8 cellular contexts compared by ENCODE assay signal in the genomic region with DNA sequence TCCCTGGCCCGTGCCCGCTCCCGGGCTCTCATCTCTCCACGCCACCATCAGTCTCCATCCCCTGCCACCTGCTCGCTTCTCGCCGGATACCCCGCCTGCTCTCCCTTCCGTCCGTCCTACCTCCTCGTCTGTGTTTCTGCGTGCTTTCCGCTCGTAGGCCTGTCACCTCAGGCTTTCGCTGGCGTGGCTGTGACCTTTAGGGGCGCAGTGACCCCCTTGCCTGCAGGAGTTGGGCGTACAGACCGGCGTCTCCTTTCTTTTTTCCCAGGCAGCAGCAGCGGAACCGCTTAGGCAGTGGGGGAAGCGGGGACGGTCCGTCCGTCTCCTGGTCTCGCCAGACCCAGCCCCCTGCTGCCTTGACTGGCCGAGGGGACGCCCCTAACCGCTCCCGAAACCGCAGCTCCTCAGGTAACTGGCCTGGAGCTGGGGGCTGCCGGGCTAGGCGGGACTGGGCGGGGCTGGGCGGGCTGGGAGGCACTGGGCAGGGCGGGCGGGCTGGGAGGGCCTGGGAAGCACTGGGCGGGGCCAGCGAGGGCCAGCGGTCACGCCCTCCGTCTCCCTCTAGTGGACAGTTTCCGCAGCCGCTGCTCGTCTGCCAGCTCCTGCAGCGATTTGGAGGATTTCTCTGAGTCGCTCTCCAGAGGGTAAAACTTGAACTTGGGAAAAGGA. TPM values are rescaled to one million over a fixed set of nuclear protein-coding genes. Genes with fewer than 3 reads are reported as not detected.
A peak's percentile ranks its signal among the peaks of the same experiment; 100 is the strongest.
DNase-seq lines count a peak whose midpoint lies in the region; ATAC-seq and TF ChIP-seq lines count a peak whose summit lies in the region.

No MANE protein-coding gene starts in this region.

- ATAC-seq in HG02759 (IDR thresholded peaks at IDR 0.05; ENCODE audit: unreplicated experiment) = peak; percentile 70
- peak; percentile 86 for ATAC-seq in left lung
- no peak for ATAC-seq in GM19395 (IDR thresholded peaks at IDR 0.05; ENCODE audit: unreplicated experiment)

- intact Hi-C loops in Calu3 (cut with micrococcal nuclease; ENCODE audit: unreplicated experiment) = no loop called here
- intact Hi-C loops in left lung (cut with DNase I) = no loop called here

- DNase-seq in Calu3 (peak; percentile 93), NCI-H2196 treated with DMSO at 0.1 percent for 48 hours (lab: John Stamatoyannopoulos, UW; ENCODE audit: unreplicated experiment) (peak; percentile 65), coronary artery (ENCODE audit: low spot score) (peak; percentile 84), left lung (peak; percentile 86 to 95)
- peak; percentile 87 for DNase-seq in activated CD4-positive, alpha-beta T cell treated with anti-CD3 and anti-CD28 coated beads for 48 hours
- peak; percentile 73 for DNase-seq in stimulated activated CD4-positive, alpha-beta T cell treated with anti-CD3 and anti-CD28 coated beads, Interleukin-2, amount 100 ng/mL, for 4 hours (ENCODE audit: low read depth)

- H3K27me3 Mint-ChIP-seq in Calu3 (ENCODE audit: unreplicated experiment) = peaks cover 27% of the 10 kb centered on the region

- peaks cover 7 to 35% of the 10 kb centered on the region in 2 donors for H3K4me1 ChIP-seq in left lung

- no peaks in the 10 kb centered on the region for H3K9me3 Mint-ChIP-seq in Calu3 (ENCODE audit: low read depth, unreplicated experiment)

- H3K36me3 Mint-ChIP-seq in Calu3 (ENCODE audit: insufficient read depth, unreplicated experiment) = peaks cover 20% of the 10 kb centered on the region

- peak overlapping the region; percentile 75 for H3K27ac Mint-ChIP-seq in Calu3 (ENCODE audit: unreplicated experiment)

- CTCF ChIA-PET in Calu3 (lab: Charles Lee) = interaction anchor here (0.6 to 1.6 kb wide), 12 partner anchors 10 to 304 kb away, joined by 3 to 9 read pairs (median 4); partner anchors contain the start of genes CCDC61, MYPOP and SYMPK

- TF ChIP-seq CTCF in Calu3 (IDR thresholded peaks at IDR 0.05; ENCODE audit: unreplicated experiment) (peak; percentile 79), coronary artery (IDR thresholded peaks at IDR 0.05) (peak; percentile 90), left lung (IDR thresholded peaks at IDR 0.05) (peak; percentile 73 to 92)

- H3K27me3 ChIP-seq in left lung = peaks cover 17 to 37% of the 10 kb centered on the region in 2 donors

- BruUV-seq in Calu3 (replicated peaks; lab: Mats Ljungman, UMichigan) = no TSS peak

- H3K4me3 ChIP-seq in coronary artery (peak overlapping the region; percentile 81), left lung (peak overlapping the region; percentile 46 to 78)

- H3K4me1 Mint-ChIP-seq in Calu3 (ENCODE audit: low read depth, unreplicated experiment) = peaks cover 21% of the 10 kb centered on the region

- H3K27ac ChIP-seq in coronary artery (peak overlapping the region; percentile 38 to 51), left lung (peak overlapping the region in 1 of 2 donors; percentile 73)

- H3K36me3 ChIP-seq in left lung = no peaks in the 10 kb centered on the region

- H3K9me3 ChIP-seq in left lung = no peaks in the 10 kb centered on the region

- peak overlapping the region; percentile 87 for H3K4me3 Mint-ChIP-seq in Calu3 (ENCODE audit: low read depth, unreplicated experiment)

RNA-seq across cellular contexts. Expression of gene PGLYRP1, which starts 6.3 kb away (rescaled TPM):
- total RNA-seq in Calu3 (2022) (not detected in 2 replicates), left lung (1 to 10 TPM in 1 of 2 donors, under 1 TPM in 1; 0.38 to 6.3 TPM)

RNA-seq across cellular contexts. Expression of gene CCDC61, which starts 21.3 kb away (rescaled TPM):
- 31.0 and 32.7 TPM in 2 replicates for total RNA-seq in Calu3 (2022)
- total RNA-seq in left lung = 10 to 100 TPM; 15.9 to 17.3 TPM

RNA-seq across cellular contexts. Expression of gene IGFL4, which starts 24.2 kb away (rescaled TPM):
- total RNA-seq in Calu3 (2022) = not detected in 2 replicates
- not detected for total RNA-seq in left lung

RNA-seq across cellular contexts. Expression of gene NOVA2, which starts 42.9 kb away (rescaled TPM):
- not detected in 2 replicates for total RNA-seq in Calu3 (2022)
- total RNA-seq in left lung = 10 to 100 TPM in 1 of 2 donors, 1 to 10 TPM in 1; 6.4 to 12.6 TPM
